Comparison of ENCODE assay signal across 19 cellular contexts in the genomic region with DNA sequence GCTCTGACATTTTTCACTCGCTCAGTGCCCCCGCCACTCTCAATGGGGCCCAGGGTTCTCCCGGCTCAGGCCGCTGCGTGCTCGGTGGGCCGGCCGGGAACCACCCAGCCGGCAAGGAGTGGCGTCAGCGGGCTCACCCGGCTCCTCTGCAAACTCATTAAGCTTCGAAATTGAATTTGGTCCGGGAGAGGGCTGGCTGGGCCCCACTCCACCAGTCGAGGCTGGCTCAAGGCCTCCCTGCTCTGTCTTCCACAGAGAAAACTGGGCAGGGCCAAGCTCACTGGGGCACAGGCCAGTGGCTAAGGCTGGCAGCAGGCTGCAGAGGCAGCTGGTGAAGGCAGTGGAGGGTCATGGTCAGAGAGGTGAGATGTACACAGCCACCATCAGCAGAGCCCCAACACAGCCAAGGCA.
A peak's percentile ranks its signal among the peaks of the same experiment; 100 is the strongest.
DNase-seq lines count a peak whose midpoint lies in the region; ATAC-seq, FAIRE-seq and TF ChIP-seq lines count a peak whose summit lies in the region.
"Had no signal": no experiment of that assay in that cellular context is flagged by ENCODE, and none has a peak within 500 bp of the region (broad histone marks: within the 10 kb centered on the region; RNA-seq: fewer than 3 reads in every experiment).

No MANE protein-coding gene starts in this region.

- CTCF ChIA-PET in SK-N-SH (lab: Yijun Ruan, JAX), result interaction anchor here (0.8 to 1.7 kb wide), 6 partner anchors 9 to 1221 kb away, joined by 3 to 7 read pairs (median 3); no protein-coding TSS in a partner anchor

- no peak for TF ChIP-seq EP300 in SK-N-SH (IDR thresholded peaks at IDR 0.05; ENCODE audit: borderline replicate concordance in 1 of 2, low read depth in 1 of 2, low read length in 1 of 2)

- H3K4me1 Mint-ChIP-seq in neural progenitor cell, result peaks cover 50% of the 10 kb centered on the region

- H3K27me3 ChIP-seq in SK-N-SH (ENCODE audit: insufficient read depth) (no peaks in the 10 kb centered on the region; the same call in 1 of the 2 replicates), neural progenitor cell (peaks cover 44% of the 10 kb centered on the region), upper lobe of right lung (peaks cover 74% of the 10 kb centered on the region)

- no peaks in the 10 kb centered on the region for H3K9me2 ChIP-seq in SK-N-SH

- DNase-seq in SK-N-SH, result peak; percentile 79
- DNase-seq in frontal cortex (ENCODE audit: low spot score in 2 of 2), result peak; percentile 45 to 46
- DNase-seq in neural progenitor cell (ENCODE audit: low spot score), result peak; percentile 33
- DNase-seq in NCI-H2107 treated with DMSO at 0.1 percent for 48 hours (lab: John Stamatoyannopoulos, UW; ENCODE audit: unreplicated experiment), result no peak
- no peak for DNase-seq in activated gamma-delta T cell (lab: John Stamatoyannopoulos, UW)
- DNase-seq in activated CD4-positive, alpha-beta T cell treated with anti-CD3 and anti-CD28 coated beads, Interleukin-2, amount 50 U/mL, for 1 hour, result no peak
- no peak for DNase-seq in upper lobe of right lung
- DNase-seq: 8988T, DMS79, NCI-H1436, NCI-H2029 treated with DMSO at 0.1 percent for 48 hours, NCI-H226, SHP77 had no signal

- H3K79me2 ChIP-seq in SK-N-SH (ENCODE audit: insufficient read depth) (no peaks in the 10 kb centered on the region), neural progenitor cell (ENCODE audit: low read depth) (no peaks in the 10 kb centered on the region)

- H3K9me3 ChIP-seq in SK-N-SH, result no peaks in the 10 kb centered on the region
- no peaks in the 10 kb centered on the region for H3K9me3 ChIP-seq in neural progenitor cell (ENCODE audit: low read depth)
- no peaks in the 10 kb centered on the region for H3K9me3 ChIP-seq in upper lobe of right lung

- H2AFZ ChIP-seq in SK-N-SH (ENCODE audit: low read depth) (no peak overlapping the region), neural progenitor cell (replicated peaks) (no peak overlapping the region)

- H4K20me1 ChIP-seq in SK-N-SH (ENCODE audit: insufficient read depth), result no peaks in the 10 kb centered on the region
- no peaks in the 10 kb centered on the region for H4K20me1 ChIP-seq in neural progenitor cell (ENCODE audit: low read depth)

- ATAC-seq in SK-N-SH treated with all-trans-retinoic acid at 6 μM for 48 hours (no peak), upper lobe of right lung (no peak)
- ATAC-seq: GM12878, HCT116, K562, Panc1 had no signal

- no peak overlapping the region for H3K27ac Mint-ChIP-seq in neural progenitor cell

- peaks cover 23% of the 10 kb centered on the region for H3K27me3 Mint-ChIP-seq in neural progenitor cell (ENCODE audit: insufficient read depth, low read depth)

- H3K27ac ChIP-seq in SK-N-SH (ENCODE audit: low read depth in 2 of 2, low read length in 1 of 2), result no peak overlapping the region
- H3K27ac ChIP-seq in neural progenitor cell, result no peak overlapping the region
- H3K27ac ChIP-seq in upper lobe of right lung, result no peak overlapping the region

- TF ChIP-seq CTCF in SK-N-SH (IDR thresholded peaks at IDR 0.05) (no peak), neural progenitor cell (IDR thresholded peaks at IDR 0.05) (no peak), upper lobe of right lung (IDR thresholded peaks at IDR 0.05) (no peak)

- H3K36me3 Mint-ChIP-seq in neural progenitor cell, result peaks cover 4% of the 10 kb centered on the region

- H3K36me3 ChIP-seq in SK-N-SH (replicated peaks in 1 of 2; ENCODE audit: control insufficient read depth in 1 of 2, insufficient read depth in 2 of 2, low read length in 1 of 2) (no peaks in the 10 kb centered on the region), neural progenitor cell (no peaks in the 10 kb centered on the region), upper lobe of right lung (no peaks in the 10 kb centered on the region)

- FAIRE-seq in frontal cortex (lab: Jason Lieb, UNC), result no peak
- FAIRE-seq: GM12878, GM18507, K562 had no signal

- H3K9ac ChIP-seq in SK-N-SH (no peak overlapping the region), neural progenitor cell (no peak overlapping the region)

- no peak for TF ChIP-seq RAD21 in SK-N-SH (IDR thresholded peaks at IDR 0.05; ENCODE audit: low read length)

- POLR2A ChIA-PET in SK-N-SH (lab: Yijun Ruan, JAX), result interaction anchor here (0.6 to 1.3 kb wide), 3 partner anchors 8 to 106 kb away, joined by 3 read pairs; no protein-coding TSS in a partner anchor

- no peaks in the 10 kb centered on the region for H3K9me3 Mint-ChIP-seq in neural progenitor cell

- 31% methylated on average over 11 of the region's 15 CpGs for WGBS in SK-N-SH (ENCODE audit: low lambda C conversion rate)

- H3K4me2 ChIP-seq in SK-N-SH, result no peak overlapping the region
- no peak overlapping the region for H3K4me2 ChIP-seq in neural progenitor cell

- H3K4me1 ChIP-seq in SK-N-SH (ENCODE audit: control insufficient read depth in 1 of 2, insufficient read depth in 2 of 2, low read depth in 1 of 2, low read length in 1 of 2) (peaks cover 0 to 26% of the 10 kb centered on the region in 2 experiments; a peak in 1 of 4 replicates), neural progenitor cell (peaks cover 55% of the 10 kb centered on the region), upper lobe of right lung (no peaks in the 10 kb centered on the region)

- intact Hi-C loops in upper lobe of right lung (cut with DNase I), result no loop called here

- no peaks in the 10 kb centered on the region for H3F3A ChIP-seq in SK-N-SH (replicated peaks; ENCODE audit: insufficient read depth)
- no peaks in the 10 kb centered on the region for H3F3A ChIP-seq in neural progenitor cell (ENCODE audit: low read depth)

- H3K4me3 ChIP-seq in SK-N-SH (ENCODE audit: low read depth in 2 of 2, low read length in 1 of 2) (no peak overlapping the region), neural progenitor cell (no peak overlapping the region), upper lobe of right lung (no peak overlapping the region)
- H3K4me3 ChIP-seq: GM12878, K562 had no signal

- H3K4me3 Mint-ChIP-seq in neural progenitor cell, result no peak overlapping the region

TF ChIP-seq in SK-N-SH, 30 proteins besides CTCF, POLR2A, EP300 and RAD21:
- TF ChIP-seq MXI1 (IDR thresholded peaks at IDR 0.05; ENCODE audit: low read depth, low read length) (no peak), POLR2AphosphoS5 (IDR thresholded peaks at IDR 0.05; ENCODE audit: low read depth, low read length) (no peak), USF1 (IDR thresholded peaks at IDR 0.05; ENCODE audit: borderline replicate concordance, low read depth) (no peak), PBX3 (IDR thresholded peaks at IDR 0.05) (no peak), GATA2 (CRISPR knock-in tag; IDR thresholded peaks at IDR 0.05) (no peak), EZH2phosphoT487 (IDR thresholded peaks at IDR 0.05; ENCODE audit: borderline replicate concordance, low read depth) (no peak), YY1 (IDR thresholded peaks at IDR 0.05; ENCODE audit: low read depth) (no peak), GABPA (IDR thresholded peaks at IDR 0.05; ENCODE audit: low read depth) (no peak), FOSL2 (IDR thresholded peaks at IDR 0.05; ENCODE audit: borderline replicate concordance, low read depth) (no peak), NRF1 (IDR thresholded peaks at IDR 0.05; ENCODE audit: low read depth, low read length) (no peak)

TF ChIP-seq in SK-N-SH treated with all-trans-retinoic acid at 6 μM for 48 hours, 23 proteins besides CTCF, POLR2A, EP300 and RAD21 (continues in another document):
- TF ChIP-seq SNAI2 (CRISPR knock-in tag; IDR thresholded peaks at IDR 0.05) (no peak), ZFP3 (CRISPR knock-in tag; IDR thresholded peaks at IDR 0.05) (no peak), PPARA (CRISPR knock-in tag; IDR thresholded peaks at IDR 0.05; ENCODE audit: borderline replicate concordance) (no peak), GLIS3 (CRISPR knock-in tag; IDR thresholded peaks at IDR 0.05) (no peak), TOX (CRISPR knock-in tag; IDR thresholded peaks at IDR 0.05; ENCODE audit: borderline replicate concordance) (no peak), ZFP30 (CRISPR knock-in tag; IDR thresholded peaks at IDR 0.05) (no peak), TCF4 (CRISPR knock-in tag; IDR thresholded peaks at IDR 0.05; ENCODE audit: borderline replicate concordance) (no peak), ISL1 (CRISPR knock-in tag; IDR thresholded peaks at IDR 0.05) (no peak), BACH2 (CRISPR knock-in tag; IDR thresholded peaks at IDR 0.05; ENCODE audit: borderline replicate concordance) (no peak), OSR1 (CRISPR knock-in tag; IDR thresholded peaks at IDR 0.05) (no peak)
- TF ChIP-seq, protein P1, sequence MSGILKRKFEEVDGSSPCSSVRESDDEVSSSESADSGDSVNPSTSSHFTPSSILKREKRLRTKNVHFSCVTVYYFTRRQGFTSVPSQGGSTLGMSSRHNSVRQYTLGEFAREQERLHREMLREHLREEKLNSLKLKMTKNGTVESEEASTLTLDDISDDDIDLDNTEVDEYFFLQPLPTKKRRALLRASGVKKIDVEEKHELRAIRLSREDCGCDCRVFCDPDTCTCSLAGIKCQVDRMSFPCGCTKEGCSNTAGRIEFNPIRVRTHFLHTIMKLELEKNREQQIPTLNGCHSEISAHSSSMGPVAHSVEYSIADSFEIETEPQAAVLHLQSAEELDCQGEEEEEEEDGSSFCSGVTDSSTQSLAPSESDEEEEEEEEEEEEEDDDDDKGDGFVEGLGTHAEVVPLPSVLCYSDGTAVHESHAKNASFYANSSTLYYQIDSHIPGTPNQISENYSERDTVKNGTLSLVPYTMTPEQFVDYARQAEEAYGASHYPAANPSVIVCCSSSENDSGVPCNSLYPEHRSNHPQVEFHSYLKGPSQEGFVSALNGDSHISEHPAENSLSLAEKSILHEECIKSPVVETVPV (CRISPR knock-in tag; IDR thresholded peaks at IDR 0.05), result no peak

Comparison
In these comparisons a context has a peak if more than half of its experiments do, and no peak if none do; other contexts are left out.
1. DNase-seq: peak in SK-N-SH (single experiment), frontal cortex (2 of 2) and neural progenitor cell (single experiment); none in NCI-H2107 treated with DMSO at 0.1 percent for 48 hours (single experiment), activated gamma-delta T cell (single experiment), activated CD4-positive, alpha-beta T cell treated with anti-CD3 and anti-CD28 coated beads, Interleukin-2, amount 50 U/mL, for 1 hour (single experiment) and upper lobe of right lung (single experiment).